Comparison of ENCODE assay signal across 1 cellular context in genomic region chr16:53848277-53848942, GRCh38.
A peak's percentile ranks its signal among the peaks of the same experiment; 100 is the strongest.
TF ChIP-seq lines count a peak whose summit lies in the region.

No MANE protein-coding gene starts in this region.

TF ChIP-seq in HepG2, 621 proteins besides CTCF, POLR2A, EP300 and RAD21 (continued from another document and continues in another):
- 0 out of 2 replicates have a peak, but pooled peaks have one; percentile 37 for TF ChIP-seq STAT6 (CRISPR knock-in tag; IDR thresholded peaks at IDR 0.05; ENCODE audit: borderline replicate concordance)
- TF ChIP-seq SOX13 (IDR thresholded peaks at IDR 0.05), result peak; percentile 60; the same call in 1 of the 2 replicates
- TF ChIP-seq SOX13 (CRISPR knock-in tag; conservative IDR thresholded peaks at IDR 0.05 in 1 of 2, IDR thresholded peaks at IDR 0.05 in 1 of 2), result peak in 1 of 2 experiments; percentile 79; a peak in 2 of 4 replicates
- no peak for TF ChIP-seq ZNF224 (CRISPR knock-in tag; IDR thresholded peaks at IDR 0.05)
- TF ChIP-seq, protein P1, sequence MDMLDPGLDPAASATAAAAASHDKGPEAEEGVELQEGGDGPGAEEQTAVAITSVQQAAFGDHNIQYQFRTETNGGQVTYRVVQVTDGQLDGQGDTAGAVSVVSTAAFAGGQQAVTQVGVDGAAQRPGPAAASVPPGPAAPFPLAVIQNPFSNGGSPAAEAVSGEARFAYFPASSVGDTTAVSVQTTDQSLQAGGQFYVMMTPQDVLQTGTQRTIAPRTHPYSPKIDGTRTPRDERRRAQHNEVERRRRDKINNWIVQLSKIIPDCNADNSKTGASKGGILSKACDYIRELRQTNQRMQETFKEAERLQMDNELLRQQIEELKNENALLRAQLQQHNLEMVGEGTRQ (IDR thresholded peaks at IDR 0.05; ENCODE audit: low read depth, low read length), result no peak
- TF ChIP-seq, protein P1 (CRISPR knock-in tag; IDR thresholded peaks at IDR 0.05; ENCODE audit: borderline replicate concordance), result no peak
- 0 out of 2 replicates have a peak, but pooled peaks have one; percentile 9 for TF ChIP-seq ZNF331 (CRISPR knock-in tag; IDR thresholded peaks at IDR 0.05)
- TF ChIP-seq PHF21A (CRISPR knock-in tag; IDR thresholded peaks at IDR 0.05), result 0 out of 2 replicates have a peak, but pooled peaks have one; percentile 53
- no peak for TF ChIP-seq LCORL (IDR thresholded peaks at IDR 0.05)
- TF ChIP-seq LCORL (CRISPR knock-in tag; IDR thresholded peaks at IDR 0.05), result peak; percentile 62
- peak; percentile 53; the same call in 1 of the 2 replicates for TF ChIP-seq ZNF816 (CRISPR knock-in tag; IDR thresholded peaks at IDR 0.05; ENCODE audit: borderline replicate concordance)
- peak; percentile 4; the same call in 1 of the 2 replicates for TF ChIP-seq MEIS1 (CRISPR knock-in tag; IDR thresholded peaks at IDR 0.05; ENCODE audit: borderline replicate concordance)
- TF ChIP-seq RARA (CRISPR knock-in tag; IDR thresholded peaks at IDR 0.05), result 0 out of 2 replicates have a peak, but pooled peaks have one; percentile 9
- no peak for TF ChIP-seq ZNF280B (CRISPR knock-in tag; IDR thresholded peaks at IDR 0.05; ENCODE audit: borderline replicate concordance)
- TF ChIP-seq ZNF768 (CRISPR knock-in tag; IDR thresholded peaks at IDR 0.05), result no peak
- TF ChIP-seq ZFP82 (CRISPR knock-in tag; IDR thresholded peaks at IDR 0.05; ENCODE audit: borderline replicate concordance), result no peak
- TF ChIP-seq, protein P2, sequence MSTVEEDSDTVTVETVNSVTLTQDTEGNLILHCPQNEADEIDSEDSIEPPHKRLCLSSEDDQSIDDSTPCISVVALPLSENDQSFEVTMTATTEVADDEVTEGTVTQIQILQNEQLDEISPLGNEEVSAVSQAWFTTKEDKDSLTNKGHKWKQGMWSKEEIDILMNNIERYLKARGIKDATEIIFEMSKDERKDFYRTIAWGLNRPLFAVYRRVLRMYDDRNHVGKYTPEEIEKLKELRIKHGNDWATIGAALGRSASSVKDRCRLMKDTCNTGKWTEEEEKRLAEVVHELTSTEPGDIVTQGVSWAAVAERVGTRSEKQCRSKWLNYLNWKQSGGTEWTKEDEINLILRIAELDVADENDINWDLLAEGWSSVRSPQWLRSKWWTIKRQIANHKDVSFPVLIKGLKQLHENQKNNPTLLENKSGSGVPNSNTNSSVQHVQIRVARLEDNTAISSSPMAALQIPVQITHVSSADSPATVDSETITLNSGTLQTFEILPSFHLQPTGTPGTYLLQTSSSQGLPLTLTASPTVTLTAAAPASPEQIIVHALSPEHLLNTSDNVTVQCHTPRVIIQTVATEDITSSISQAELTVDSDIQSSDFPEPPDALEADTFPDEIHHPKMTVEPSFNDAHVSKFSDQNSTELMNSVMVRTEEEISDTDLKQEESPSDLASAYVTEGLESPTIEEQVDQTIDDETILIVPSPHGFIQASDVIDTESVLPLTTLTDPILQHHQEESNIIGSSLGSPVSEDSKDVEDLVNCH (CRISPR knock-in tag; IDR thresholded peaks at IDR 0.05), result no peak
- TF ChIP-seq, protein P3, sequence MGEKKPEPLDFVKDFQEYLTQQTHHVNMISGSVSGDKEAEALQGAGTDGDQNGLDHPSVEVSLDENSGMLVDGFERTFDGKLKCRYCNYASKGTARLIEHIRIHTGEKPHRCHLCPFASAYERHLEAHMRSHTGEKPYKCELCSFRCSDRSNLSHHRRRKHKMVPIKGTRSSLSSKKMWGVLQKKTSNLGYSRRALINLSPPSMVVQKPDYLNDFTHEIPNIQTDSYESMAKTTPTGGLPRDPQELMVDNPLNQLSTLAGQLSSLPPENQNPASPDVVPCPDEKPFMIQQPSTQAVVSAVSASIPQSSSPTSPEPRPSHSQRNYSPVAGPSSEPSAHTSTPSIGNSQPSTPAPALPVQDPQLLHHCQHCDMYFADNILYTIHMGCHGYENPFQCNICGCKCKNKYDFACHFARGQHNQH (CRISPR knock-in tag; IDR thresholded peaks at IDR 0.05), result no peak
- no peak for TF ChIP-seq HMG20B (CRISPR knock-in tag; conservative IDR thresholded peaks at IDR 0.05)
- no peak for TF ChIP-seq ZNF468 (CRISPR knock-in tag; IDR thresholded peaks at IDR 0.05)
- TF ChIP-seq, protein P4, sequence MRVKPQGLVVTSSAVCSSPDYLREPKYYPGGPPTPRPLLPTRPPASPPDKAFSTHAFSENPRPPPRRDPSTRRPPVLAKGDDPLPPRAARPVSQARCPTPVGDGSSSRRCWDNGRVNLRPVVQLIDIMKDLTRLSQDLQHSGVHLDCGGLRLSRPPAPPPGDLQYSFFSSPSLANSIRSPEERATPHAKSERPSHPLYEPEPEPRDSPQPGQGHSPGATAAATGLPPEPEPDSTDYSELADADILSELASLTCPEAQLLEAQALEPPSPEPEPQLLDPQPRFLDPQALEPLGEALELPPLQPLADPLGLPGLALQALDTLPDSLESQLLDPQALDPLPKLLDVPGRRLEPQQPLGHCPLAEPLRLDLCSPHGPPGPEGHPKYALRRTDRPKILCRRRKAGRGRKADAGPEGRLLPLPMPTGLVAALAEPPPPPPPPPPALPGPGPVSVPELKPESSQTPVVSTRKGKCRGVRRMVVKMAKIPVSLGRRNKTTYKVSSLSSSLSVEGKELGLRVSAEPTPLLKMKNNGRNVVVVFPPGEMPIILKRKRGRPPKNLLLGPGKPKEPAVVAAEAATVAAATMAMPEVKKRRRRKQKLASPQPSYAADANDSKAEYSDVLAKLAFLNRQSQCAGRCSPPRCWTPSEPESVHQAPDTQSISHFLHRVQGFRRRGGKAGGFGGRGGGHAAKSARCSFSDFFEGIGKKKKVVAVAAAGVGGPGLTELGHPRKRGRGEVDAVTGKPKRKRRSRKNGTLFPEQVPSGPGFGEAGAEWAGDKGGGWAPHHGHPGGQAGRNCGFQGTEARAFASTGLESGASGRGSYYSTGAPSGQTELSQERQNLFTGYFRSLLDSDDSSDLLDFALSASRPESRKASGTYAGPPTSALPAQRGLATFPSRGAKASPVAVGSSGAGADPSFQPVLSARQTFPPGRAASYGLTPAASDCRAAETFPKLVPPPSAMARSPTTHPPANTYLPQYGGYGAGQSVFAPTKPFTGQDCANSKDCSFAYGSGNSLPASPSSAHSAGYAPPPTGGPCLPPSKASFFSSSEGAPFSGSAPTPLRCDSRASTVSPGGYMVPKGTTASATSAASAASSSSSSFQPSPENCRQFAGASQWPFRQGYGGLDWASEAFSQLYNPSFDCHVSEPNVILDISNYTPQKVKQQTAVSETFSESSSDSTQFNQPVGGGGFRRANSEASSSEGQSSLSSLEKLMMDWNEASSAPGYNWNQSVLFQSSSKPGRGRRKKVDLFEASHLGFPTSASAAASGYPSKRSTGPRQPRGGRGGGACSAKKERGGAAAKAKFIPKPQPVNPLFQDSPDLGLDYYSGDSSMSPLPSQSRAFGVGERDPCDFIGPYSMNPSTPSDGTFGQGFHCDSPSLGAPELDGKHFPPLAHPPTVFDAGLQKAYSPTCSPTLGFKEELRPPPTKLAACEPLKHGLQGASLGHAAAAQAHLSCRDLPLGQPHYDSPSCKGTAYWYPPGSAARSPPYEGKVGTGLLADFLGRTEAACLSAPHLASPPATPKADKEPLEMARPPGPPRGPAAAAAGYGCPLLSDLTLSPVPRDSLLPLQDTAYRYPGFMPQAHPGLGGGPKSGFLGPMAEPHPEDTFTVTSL (CRISPR knock-in tag; IDR thresholded peaks at IDR 0.05; ENCODE audit: borderline replicate concordance), result peak; percentile 32; the same call in 1 of the 2 replicates
- TF ChIP-seq ZNF230 (CRISPR knock-in tag; IDR thresholded peaks at IDR 0.05), result no peak
- no peak for TF ChIP-seq ZFY (CRISPR knock-in tag; IDR thresholded peaks at IDR 0.05)
- TF ChIP-seq ZBTB4 (CRISPR knock-in tag; IDR thresholded peaks at IDR 0.05; ENCODE audit: borderline replicate concordance), result no peak
- no peak for TF ChIP-seq ZNF776 (CRISPR knock-in tag; IDR thresholded peaks at IDR 0.05)
- TF ChIP-seq, protein P5, sequence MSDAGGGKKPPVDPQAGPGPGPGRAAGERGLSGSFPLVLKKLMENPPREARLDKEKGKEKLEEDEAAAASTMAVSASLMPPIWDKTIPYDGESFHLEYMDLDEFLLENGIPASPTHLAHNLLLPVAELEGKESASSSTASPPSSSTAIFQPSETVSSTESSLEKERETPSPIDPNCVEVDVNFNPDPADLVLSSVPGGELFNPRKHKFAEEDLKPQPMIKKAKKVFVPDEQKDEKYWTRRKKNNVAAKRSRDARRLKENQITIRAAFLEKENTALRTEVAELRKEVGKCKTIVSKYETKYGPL (CRISPR knock-in tag; IDR thresholded peaks at IDR 0.05), result no peak
- peak; percentile 39; the same call in 1 of the 2 replicates for TF ChIP-seq ZMYM4 (CRISPR knock-in tag; IDR thresholded peaks at IDR 0.05)
- TF ChIP-seq KDM2A (CRISPR knock-in tag; IDR thresholded peaks at IDR 0.05; ENCODE audit: borderline replicate concordance, low read depth), result no peak
- no peak for TF ChIP-seq RAD51 (IDR thresholded peaks at IDR 0.05; ENCODE audit: borderline replicate concordance)
- peak; percentile 70 for TF ChIP-seq TCF7 (IDR thresholded peaks at IDR 0.05; ENCODE audit: low read depth)
- TF ChIP-seq PLRG1 (conservative IDR thresholded peaks at IDR 0.05), result no peak
- TF ChIP-seq ZNF605 (CRISPR knock-in tag; IDR thresholded peaks at IDR 0.05), result no peak
